Comparison of ENCODE assay signal across 8 cellular contexts in genomic region chr17:70813531-70813930, GRCh38.
A peak's percentile ranks its signal among the peaks of the same experiment; 100 is the strongest.
DNase-seq lines count a peak whose midpoint lies in the region; ATAC-seq and TF ChIP-seq lines count a peak whose summit lies in the region.
"Not testable (repeated sequence)": the region's sequence is repeated elsewhere in the genome, so short reads cannot be mapped to it uniquely, and the experiment has no call there.

No MANE protein-coding gene starts in this region.

- BruUV-seq in PC-3 (replicated peaks; lab: Mats Ljungman, UMichigan) = not testable (repeated sequence)

- CTCF ChIA-PET in PC-3 (lab: Charles Lee) = not testable (repeated sequence)

- H3K27me3 ChIP-seq in PC-3 (ENCODE audit: low read length); smooth muscle cell (ENCODE audit: low read depth): not testable (repeated sequence)

- POLR2A ChIA-PET in PC-3 (lab: Charles Lee; ENCODE audit: unreplicated experiment) = not testable (repeated sequence)

- not testable (repeated sequence) for H3K4me1 ChIP-seq in PC-3 (ENCODE audit: insufficient read depth, low read length); smooth muscle cell (ENCODE audit: low read depth)

- DNase-seq in AG09319 (ENCODE audit: extremely low read depth, low read depth) = peak; percentile 34
- peak; percentile 39 for DNase-seq in GM04504 (ENCODE audit: low read depth)
- DNase-seq in HS-27A (ENCODE audit: low read depth) = peak; percentile 20
- DNase-seq in PC-3 = peak; percentile 17
- peak; percentile 42 for DNase-seq in choroid plexus epithelial cell (ENCODE audit: low read depth)
- peak; percentile 41 for DNase-seq in fibroblast of pulmonary artery (ENCODE audit: low read depth)
- not testable (repeated sequence) for DNase-seq in left lobe of liver (ENCODE audit: low spot score); smooth muscle cell (lab: John Stamatoyannopoulos, UW; ENCODE audit: unreplicated experiment)

- H3K9me2 ChIP-seq in PC-3 (replicated peaks; ENCODE audit: low read length) = not testable (repeated sequence)

- not testable (repeated sequence) for H3K36me3 ChIP-seq in PC-3 (ENCODE audit: low read depth, low read length); smooth muscle cell (ENCODE audit: low read depth)

- 63% methylated on average over 7 of the region's 7 CpGs for WGBS in smooth muscle cell (ENCODE audit: low lambda C conversion rate)

- H2AFZ ChIP-seq in PC-3 (ENCODE audit: low read length) (peak overlapping the region; percentile 23; the same call in 1 of the 2 replicates), smooth muscle cell (ENCODE audit: low read depth) (peak overlapping the region; percentile 19)

- H4K20me1 ChIP-seq in PC-3 (ENCODE audit: low read length); smooth muscle cell (ENCODE audit: low read depth): not testable (repeated sequence)

- H3F3A ChIP-seq in PC-3 (ENCODE audit: low read length, unreplicated experiment); smooth muscle cell (ENCODE audit: low read depth): not testable (repeated sequence)

- not testable (repeated sequence) for H3K27ac ChIP-seq in PC-3 (ENCODE audit: low read length); smooth muscle cell (ENCODE audit: low read depth)

- not testable (repeated sequence) for H3K9ac ChIP-seq in PC-3 (ENCODE audit: low read length); smooth muscle cell (ENCODE audit: low read depth)

- H3K4me3 ChIP-seq in PC-3 (ENCODE audit: low read length); choroid plexus epithelial cell (ENCODE audit: low read depth, low read length); fibroblast of pulmonary artery (replicated peaks; ENCODE audit: low read depth, low read length); smooth muscle cell: not testable (repeated sequence)

- not testable (repeated sequence) for H3K79me2 ChIP-seq in PC-3 (ENCODE audit: low read length); smooth muscle cell (ENCODE audit: low read depth)

- not testable (repeated sequence) for H3K9me3 ChIP-seq in PC-3 (ENCODE audit: low read length); smooth muscle cell (replicated peaks; ENCODE audit: low read depth)

- intact Hi-C loops in PC-3 (cut with micrococcal nuclease) = not testable (repeated sequence)

- not testable (repeated sequence) for H3K4me2 ChIP-seq in PC-3 (ENCODE audit: low read length); smooth muscle cell

- not testable (repeated sequence) for ATAC-seq in PC-3
- peak; percentile 19 for ATAC-seq in left lobe of liver

- TF ChIP-seq CTCF in AG09319 (IDR thresholded peaks at IDR 0.05; ENCODE audit: low read depth, low read length); PC-3 (conservative IDR thresholded peaks at IDR 0.05; ENCODE audit: low read depth, low read length); choroid plexus epithelial cell (conservative IDR thresholded peaks at IDR 0.05; ENCODE audit: low read depth, low read length); fibroblast of pulmonary artery (IDR thresholded peaks at IDR 0.05; ENCODE audit: low read length, missing control alignments); smooth muscle cell (IDR thresholded peaks at IDR 0.05; ENCODE audit: borderline replicate concordance, insufficient read depth, poor library complexity, severe bottlenecking): not testable (repeated sequence)
